1 cellular context compared by ENCODE assay signal in the genomic region with DNA sequence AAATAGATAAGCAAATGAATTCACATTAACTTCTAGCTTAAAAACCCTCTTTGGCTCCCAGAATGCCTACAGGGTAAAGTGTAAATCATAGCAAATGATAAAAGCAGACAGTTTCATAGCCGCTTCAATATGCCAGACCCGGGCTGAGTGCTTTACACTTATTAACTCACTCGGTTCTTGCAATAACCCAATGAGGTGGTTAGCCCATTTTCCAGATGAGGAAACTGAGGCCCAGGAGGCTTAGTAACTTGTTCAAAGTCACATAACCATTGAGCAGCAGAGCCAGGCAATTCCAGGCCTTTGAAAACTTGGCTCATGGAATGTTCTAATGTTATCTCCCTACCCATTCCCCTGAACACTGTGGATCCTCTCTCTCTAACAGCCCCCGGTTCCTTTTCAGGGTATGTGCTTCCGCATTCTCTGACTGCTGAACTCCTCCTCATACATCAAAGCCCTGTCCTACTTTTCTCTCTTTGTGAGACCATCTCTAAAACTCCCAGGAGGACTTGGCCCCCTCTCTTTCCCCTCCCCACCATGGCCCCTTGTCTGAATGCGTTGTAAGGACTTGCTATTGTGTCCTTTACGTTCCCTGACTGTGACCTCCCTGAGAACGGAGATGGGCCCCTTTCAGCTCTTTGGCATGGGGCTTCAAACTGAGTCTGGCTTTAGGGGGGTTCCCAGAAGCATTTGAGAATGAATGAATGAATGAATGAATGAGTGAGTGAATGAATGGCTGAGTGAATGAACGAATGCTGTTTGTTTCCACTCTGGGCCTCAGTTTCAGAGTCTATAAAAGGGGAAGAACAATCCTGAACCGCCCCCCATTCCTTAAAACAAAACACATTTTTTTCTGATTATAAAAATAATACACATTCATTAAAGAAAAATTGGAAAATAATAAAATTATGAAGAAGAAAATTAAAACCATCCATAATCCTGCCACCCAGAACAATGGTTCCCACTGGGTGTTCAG.
TF ChIP-seq lines count a peak whose summit lies in the region.

No MANE protein-coding gene starts in this region.

TF ChIP-seq in K562, 482 proteins besides CTCF, POLR2A, EP300 and RAD21 (continued from another document):
- TF ChIP-seq ZNF79 (CRISPR knock-in tag; IDR thresholded peaks at IDR 0.05; ENCODE audit: low read depth) (no peak), ZNF224 (CRISPR knock-in tag; IDR thresholded peaks at IDR 0.05) (no peak), SMARCE1 (IDR thresholded peaks at IDR 0.05) (no peak), TAF9B (IDR thresholded peaks at IDR 0.05; ENCODE audit: partially characterized antibody) (no peak), ZNF146 (CRISPR knock-in tag; IDR thresholded peaks at IDR 0.05; ENCODE audit: unreplicated experiment) (no peak), ZNF3 (CRISPR knock-in tag; IDR thresholded peaks at IDR 0.05) (no peak), CEBPG (CRISPR knock-in tag; IDR thresholded peaks at IDR 0.05) (no peak), CEBPG (tag; conservative IDR thresholded peaks at IDR 0.05 in 1 of 2, IDR thresholded peaks at IDR 0.05 in 1 of 2) (no peak), ZNF76 (CRISPR knock-in tag; IDR thresholded peaks at IDR 0.05; ENCODE audit: borderline replicate concordance) (no peak), XRCC4 (IDR thresholded peaks at IDR 0.05; ENCODE audit: extremely low read depth, insufficient read depth, insufficient read length) (no peak), POLR2H (tag; IDR thresholded peaks at IDR 0.05; ENCODE audit: low read depth) (no peak), SRSF1 (IDR thresholded peaks at IDR 0.05; ENCODE audit: low read depth, low read length) (no peak), ZNF311 (CRISPR knock-in tag; IDR thresholded peaks at IDR 0.05) (no peak), FOXJ3 (CRISPR knock-in tag; IDR thresholded peaks at IDR 0.05) (no peak), MTA3 (IDR thresholded peaks at IDR 0.05; ENCODE audit: borderline replicate concordance) (no peak)
